ENCODE assay signal across 29 cellular contexts in genomic region chr14:74049886-74050495, GRCh38. TPM values are rescaled to one million over a fixed set of nuclear protein-coding genes. Genes with fewer than 3 reads are reported as not detected.
DNase-seq lines count a peak whose midpoint lies in the region; ATAC-seq and TF ChIP-seq lines count a peak whose summit lies in the region.
"Had no signal": no experiment of that assay in that cellular context is flagged by ENCODE, and none has a peak within 500 bp of the region (broad histone marks: within the 10 kb centered on the region; RNA-seq: fewer than 3 reads in every experiment).

No MANE protein-coding gene starts in this region.

- peaks cover 7% of the 10 kb centered on the region for H3K36me3 ChIP-seq in osteoblast (ENCODE audit: insufficient read depth, low read length)
- H3K36me3 ChIP-seq: cardiac muscle cell, HAP-1, ovary, SJSA1, uterus had no signal

- no peak for TF ChIP-seq CTCF in osteoblast (IDR thresholded peaks at IDR 0.05; ENCODE audit: extremely low read depth, low read depth, low read length)

- no peak overlapping the region for H3K4me2 ChIP-seq in osteoblast (ENCODE audit: insufficient read depth, low read length)

- H2AFZ ChIP-seq in osteoblast (ENCODE audit: low read length), result no peak overlapping the region

- no peaks in the 10 kb centered on the region for H3K9me3 ChIP-seq in osteoblast (ENCODE audit: low read depth, low read length)
- H3K9me3 ChIP-seq: gastroesophageal sphincter, HAP-1, ovary, SJSA1, uterus had no signal

- no peaks in the 10 kb centered on the region for H3K4me1 ChIP-seq in osteoblast (ENCODE audit: insufficient read depth, low read length)
- H3K4me1 ChIP-seq: gastroesophageal sphincter, HAP-1, SJSA1, uterus had no signal

- peak; percentile 14 to 58 for DNase-seq in NOMO-1 (lab: John Stamatoyannopoulos, UW; ENCODE audit: unreplicated experiment in 2 of 2)
- DNase-seq in NOMO-1 treated with dmso at 0.1 percent for 144 hours (lab: John Stamatoyannopoulos, UW; ENCODE audit: unreplicated experiment), result no peak
- peak; percentile 17 to 34 for DNase-seq in Kasumi-1 (lab: John Stamatoyannopoulos, UW)
- DNase-seq in amniotic epithelial cell (ENCODE audit: low read depth), result peak; percentile 12
- DNase-seq in osteoblast (ENCODE audit: insufficient read length, low spot score, missing footprints), result peak; percentile 65
- DNase-seq in NCI-H1092 treated with DMSO at 0.1 percent for 48 hours (lab: John Stamatoyannopoulos, UW), result no peak
- DNase-seq: 8988T; activated CD4-positive, alpha-beta memory T cell treated with anti-CD3 and anti-CD28 coated beads, Interleukin-2, amount 10 ng/mL, durations not matched to agents 7 days and 5 days; activated CD4-positive, CD25-positive, alpha-beta regulatory T cell; activated gamma-delta T cell treated with Interleukin-2 at 50 U/mL for 16 hours; amygdala; mesendoderm; naive thymus-derived CD8-positive, alpha-beta T cell; NCI-H146; NCI-H2171; NCI-H526; ovary; PC-3; right cardiac atrium; T-helper 2 cell; uterus had no signal

- no peak overlapping the region for H3K27ac ChIP-seq in osteoblast (ENCODE audit: low read depth, low read length)
- H3K27ac ChIP-seq: C4-2B, cardiac muscle cell, epithelial cell of prostate, gastroesophageal sphincter, ovary, SJSA1, uterus had no signal

- no peaks in the 10 kb centered on the region for H3K79me2 ChIP-seq in osteoblast (ENCODE audit: insufficient read depth, low read length)

- H3K4me3 ChIP-seq in osteoblast (ENCODE audit: insufficient read depth, low read length), result no peak overlapping the region
- H3K4me3 ChIP-seq: cardiac muscle cell, gastroesophageal sphincter, HAP-1, ovary, SJSA1, uterus had no signal

- no peaks in the 10 kb centered on the region for H3K27me3 ChIP-seq in osteoblast (ENCODE audit: insufficient read depth, low read length)
- H3K27me3 ChIP-seq: cardiac muscle cell, gastroesophageal sphincter, ovary, SJSA1, uterus had no signal

- no peaks in the 10 kb centered on the region for H4K20me1 ChIP-seq in osteoblast (ENCODE audit: insufficient read depth, low read length)

- ATAC-seq in HG03097 (IDR thresholded peaks at IDR 0.05; ENCODE audit: low FRiP score, unreplicated experiment) (no peak), GM19324 (IDR thresholded peaks at IDR 0.05; ENCODE audit: low FRiP score, unreplicated experiment) (no peak)
- ATAC-seq: gastroesophageal sphincter; naive thymus-derived CD8-positive, alpha-beta T cell; PC-3; right cardiac atrium had no signal

RNA-seq across cellular contexts. Expression of gene BBOF1, which starts 30.8 kb away (rescaled TPM):
- 14.1 and 15.9 TPM in 2 replicates for total RNA-seq in osteoblast

RNA-seq across cellular contexts. Expression of gene ENTPD5, which starts 30.9 kb away (rescaled TPM):
- 10.1 and 12.7 TPM in 2 replicates for total RNA-seq in osteoblast

RNA-seq across cellular contexts. Expression of gene ALDH6A1, which starts 34.3 kb away (rescaled TPM):
- 30.1 and 31.5 TPM in 2 replicates for total RNA-seq in osteoblast

RNA-seq across cellular contexts. Expression of gene LIN52, which starts 34.8 kb away (rescaled TPM):
- 6.9 and 7.4 TPM in 2 replicates for total RNA-seq in osteoblast

Comparison
In these comparisons a context has a peak if more than half of its experiments do, and no peak if none do; other contexts are left out.
1. DNase-seq: peak in NOMO-1 (2 of 2), Kasumi-1 (2 of 2), amniotic epithelial cell (single experiment) and osteoblast (single experiment); none in NOMO-1 treated with dmso at 0.1 percent for 144 hours (single experiment) and NCI-H1092 treated with DMSO at 0.1 percent for 48 hours (single experiment).